8 cellular contexts compared by ENCODE assay signal in the genomic region with DNA sequence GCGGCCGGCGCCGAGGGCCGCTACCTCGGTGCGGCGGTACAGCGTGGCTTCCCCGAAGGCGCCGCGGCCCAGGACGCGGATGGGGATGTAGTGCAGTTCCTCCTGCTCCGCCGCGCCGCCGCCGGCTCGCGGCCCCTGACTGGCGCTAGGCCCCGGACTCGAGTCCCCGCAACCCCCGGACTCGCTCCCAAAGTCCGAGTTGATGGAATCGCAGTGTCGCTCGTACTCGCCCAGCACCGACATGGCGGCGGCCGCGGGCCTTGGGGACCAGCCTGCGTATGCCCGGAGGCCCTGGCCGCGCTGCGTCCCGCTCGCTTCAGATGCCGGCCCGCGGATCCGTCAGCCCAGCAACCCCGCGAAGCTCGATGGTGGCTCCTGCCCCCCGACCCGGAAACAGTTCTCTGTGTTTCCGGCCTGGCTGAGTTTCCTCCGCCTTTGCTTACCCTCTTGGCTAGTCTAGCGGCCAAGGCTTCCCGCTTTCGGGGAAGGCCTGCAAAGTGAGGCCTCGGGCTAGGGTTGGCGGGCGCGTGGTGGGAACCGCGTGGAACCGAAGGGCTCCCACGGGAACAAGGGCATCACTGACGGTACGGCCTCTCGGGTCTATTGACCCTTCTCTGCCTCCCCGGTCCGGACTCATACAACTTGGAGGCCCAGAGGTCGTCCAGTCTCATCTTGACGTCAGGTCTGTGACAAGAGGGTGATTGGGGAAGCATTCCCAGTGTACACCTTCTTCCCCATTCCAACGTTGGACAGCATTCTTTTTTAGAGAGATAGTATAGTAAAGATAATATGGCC. TPM values are rescaled to one million over a fixed set of nuclear protein-coding genes. Genes with fewer than 3 reads are reported as not detected.
DNase-seq lines count a peak whose midpoint lies in the region; ATAC-seq and TF ChIP-seq lines count a peak whose summit lies in the region.

Gene NEK9 (minus strand): TSS at position 370 of the 795 bp plus-strand sequence. CDS start 127 bp downstream, at position 243.

- H3K27me3 ChIP-seq in right cardiac atrium (ENCODE audit: control insufficient read depth, insufficient read depth) (no peaks in the 10 kb centered on the region), aorta (ENCODE audit: control insufficient read depth in 1 of 2, insufficient read depth in 2 of 2, low read length in 1 of 2) (no peaks in the 10 kb centered on the region)

- TF ChIP-seq CTCF in GM13976 (IDR thresholded peaks at IDR 0.05; ENCODE audit: borderline replicate concordance, control extremely low read depth, extremely low read depth, insufficient read depth, missing control alignments) = no peak

- in situ Hi-C loops in GM13976 (cut with MboI; ENCODE audit: low sequenced_read_pairs, unreplicated experiment) = loop anchor here (25.0 kb wide), 1 partner anchor 360 kb away; no protein-coding TSS in a partner anchor

- intact Hi-C loops in T-helper 2 cell treated with Interferon-gamma antibody and Interleukin-4, amounts not matched to agents 100 ng/mL and 5 ng/mL, for 36 hours (cut with micrococcal nuclease) = loop anchor here (1.0 to 5.0 kb wide), 5 partner anchors 50 to 535 kb away; partner anchors contain the start of genes ERG28, TMED10 and TTLL5
- intact Hi-C loops in right cardiac atrium (cut with DNase I) = loop anchor here in 1 of 4 donors (10.0 kb wide), 1 partner anchor 358 kb away; no protein-coding TSS in a partner anchor
- intact Hi-C loops in aorta (cut with DNase I) = loop anchor here in 1 of 2 donors (10.0 kb wide), 1 partner anchor 338 kb away; no protein-coding TSS in a partner anchor

- H3K27ac ChIP-seq in right cardiac atrium (ENCODE audit: low read length) (peak within 1 kb of the TSS; percentile 89), aorta (ENCODE audit: low read depth in 1 of 2, low read length in 2 of 2) (peak within 1 kb of the TSS; percentile 43 to 89)

- no peaks in the 10 kb centered on the region for H3K9me3 ChIP-seq in right cardiac atrium (ENCODE audit: control insufficient read depth, low read length)
- no peaks in the 10 kb centered on the region for H3K9me3 ChIP-seq in aorta (ENCODE audit: control insufficient read depth, low read length)

- DNase-seq in GM13976 (ENCODE audit: low spot score) (peak; percentile 94), NCI-H187 (lab: John Stamatoyannopoulos, UW) (peak; percentile 70 to 84), anterior cingulate cortex (lab: John Stamatoyannopoulos, UW) (peak; percentile 28 to 94 (median 84)), right cardiac atrium (peak; percentile 92 to 96 (median 96)), renal cortical epithelial cell (ENCODE audit: low read depth) (peak; percentile 65), aorta (peak; percentile 94 to 96)

- ATAC-seq in HG02885 (IDR thresholded peaks at IDR 0.05; ENCODE audit: poor library complexity, unreplicated experiment) (peak; percentile 92), right cardiac atrium (peak; percentile 93 to 95), aorta (ENCODE audit: low FRiP score) (peak; percentile 95)

- H3K4me3 ChIP-seq in right cardiac atrium (ENCODE audit: low read length) (peak within 1 kb of the TSS; percentile 59), aorta (ENCODE audit: low read length in 2 of 2) (peak within 1 kb of the TSS; percentile 82 to 89)

- WGBS in right cardiac atrium = under 1% methylated on average over 76 of the region's 76 CpGs
- 0% methylated on average over 56 to 76 of the region's 76 CpGs for WGBS in aorta, 2 donors

- H3K4me1 ChIP-seq in right cardiac atrium (ENCODE audit: control insufficient read depth, insufficient read depth, low read length) (peaks cover 2% of the 10 kb centered on the region), aorta (ENCODE audit: control insufficient read depth in 1 of 2, insufficient read depth in 2 of 2, low read length in 2 of 2) (peaks cover 2 to 4% of the 10 kb centered on the region in 2 donors)

- no peaks in the 10 kb centered on the region for H3K36me3 ChIP-seq in aorta (ENCODE audit: control insufficient read depth in 1 of 2, insufficient read depth in 2 of 2, low read length in 1 of 2)

RNA-seq across cellular contexts. Expression of gene NEK9, which starts in this region (rescaled TPM):
- total RNA-seq in T-helper 2 cell treated with Interferon-gamma antibody and Interleukin-4, amounts not matched to agents 100 ng/mL and 5 ng/mL, for 36 hours = 67.6 and 69.5 TPM in 2 replicates
- total RNA-seq in right cardiac atrium (100 to 1,000 TPM; 112 to 129 (median 123) TPM), renal cortical epithelial cell (20.1 and 81.5 TPM in 2 replicates), aorta (100 to 1,000 TPM in 1 of 2 donors, 10 to 100 TPM in 1; 75.9 to 104 TPM)
- polyA plus RNA-seq in right cardiac atrium (48.5 TPM), aorta (10 to 100 TPM; 19.5 to 47.7 TPM)

Comparison
In these comparisons a context has a peak if more than half of its experiments do, and no peak if none do; other contexts are left out.
1. Peak in every context shown above with its lines: DNase-seq, ATAC-seq, H3K4me3 ChIP-seq and H3K27ac ChIP-seq.